In genomic region chr2:39494784-39495251, GRCh38 we compare ENCODE assay signal across 8 cellular contexts. TPM values are rescaled to one million over a fixed set of nuclear protein-coding genes. Genes with fewer than 3 reads are reported as not detected.
DNase-seq lines count a peak whose midpoint lies in the region; ATAC-seq and TF ChIP-seq lines count a peak whose summit lies in the region.

No MANE protein-coding gene starts in this region.

- no CpG with 5 or more reads among the region's 6 CpGs for whole genome bisulfite sequencing in IMR-90 (ENCODE audit: extremely low coverage in 2 of 2, insufficient read length in 1 of 2), 2 experiments

- peak overlapping the region; percentile 73 for H3K27ac Mint-ChIP-seq in stimulated activated naive CD8-positive, alpha-beta T cell treated with anti-CD3 and anti-CD28 coated beads, Interleukin-15, Interleukin-2, amounts not matched to agents 100 ng/mL and 50 ng/mL, for 24 hours

- intact Hi-C loops in IMR-90 (cut with micrococcal nuclease) = no loop called here

- in situ Hi-C loops in IMR-90 (cut with MboI; ENCODE audit: low sequenced_read_pairs) = no loop called here
- in situ Hi-C loops in HAP-1 (cut with MboI; ENCODE audit: low sequenced_read_pairs) = no loop called here

- H3K36me3 Mint-ChIP-seq in stimulated activated naive CD8-positive, alpha-beta T cell treated with anti-CD3 and anti-CD28 coated beads, Interleukin-15, Interleukin-2, amounts not matched to agents 100 ng/mL and 50 ng/mL, for 24 hours (ENCODE audit: low read depth) = peaks cover 3% of the 10 kb centered on the region

- TF ChIP-seq CTCF in GM12864 (IDR thresholded peaks at IDR 0.05; ENCODE audit: low read depth, low read length, missing control alignments) = no peak
- TF ChIP-seq CTCF in IMR-90 (conservative IDR thresholded peaks at IDR 0.05; ENCODE audit: low read depth, low read length) = no peak
- TF ChIP-seq CTCF in fibroblast of pulmonary artery (IDR thresholded peaks at IDR 0.05; ENCODE audit: low read length, missing control alignments) = no peak

- H2AFZ ChIP-seq in IMR-90 (replicated peaks; ENCODE audit: low read length, poor library complexity) = peak overlapping the region; percentile 64

- peak overlapping the region; percentile 19; the same call in 1 of the 2 replicates for H3K56ac ChIP-seq in IMR-90 (ENCODE audit: extremely low read depth, insufficient read depth, low read length)

- H3K9me3 ChIP-seq in IMR-90 (ENCODE audit: control insufficient read depth, insufficient read depth, low read length) (no peaks in the 10 kb centered on the region), HAP-1 (no peaks in the 10 kb centered on the region)

- dilution Hi-C loops in IMR-90 (cut with HindIII; ENCODE audit: low sequenced_read_pairs, unreplicated experiment) = no loop called here

- peaks cover 5 to 9% of the 10 kb centered on the region in 2 experiments; a peak in 3 of 4 replicates for H3K79me1 ChIP-seq in IMR-90 (ENCODE audit: low read depth in 1 of 2, low read length in 2 of 2)

- peak overlapping the region; percentile 40; the same call in 1 of the 2 replicates for H2AK5ac ChIP-seq in IMR-90 (ENCODE audit: low read depth, low read length)

- CTCF ChIA-PET in IMR-90 (lab: Yijun Ruan, JAX) = interaction anchor here (0.6 to 1.1 kb wide), 3 partner anchors 25 to 1991 kb away, joined by 3 to 9 read pairs (median 4); no protein-coding TSS in a partner anchor

- H4K20me1 ChIP-seq in IMR-90 (ENCODE audit: insufficient read depth, low read length) = no peaks in the 10 kb centered on the region

- DNase-seq in GM12864 (ENCODE audit: low read depth) = peak; percentile 77
- peak; percentile 98 for DNase-seq in IMR-90
- peak; percentile 97 for DNase-seq in fibroblast of pulmonary artery (ENCODE audit: low read depth)
- no peak for DNase-seq in HAP-1 (ENCODE audit: low spot score in 2 of 2)
- no peak for DNase-seq in AML-193 (lab: John Stamatoyannopoulos, UW)
- no peak for DNase-seq in SW480 (ENCODE audit: low spot score)

- no TSS peak for BruUV-seq in IMR-90 (replicated peaks; lab: Mats Ljungman, UMichigan)

- H3K4me1 ChIP-seq in IMR-90 (ENCODE audit: control insufficient read depth, insufficient read depth, low read length) (peaks cover 13% of the 10 kb centered on the region), HAP-1 (no peaks in the 10 kb centered on the region)

- H2BK20ac ChIP-seq in IMR-90 (ENCODE audit: low read depth, low read length) = peak overlapping the region; percentile 76

- POLR2A ChIA-PET in IMR-90 (lab: Charles Lee; ENCODE audit: unreplicated experiment) = no interaction called here

- H3K9me1 ChIP-seq in IMR-90 (ENCODE audit: insufficient read depth, low read length) = peaks cover 6% of the 10 kb centered on the region; the same call in 1 of the 2 replicates

- no peak for TF ChIP-seq POLR2A in IMR-90 (IDR thresholded peaks at IDR 0.05; ENCODE audit: low read depth, low read length)

- 0 out of 2 replicates have a peak overlapping the region, but pooled peaks have one; percentile 0 for H4K5ac ChIP-seq in IMR-90 (ENCODE audit: low read depth, low read length)

- H3K9me3 Mint-ChIP-seq in stimulated activated naive CD8-positive, alpha-beta T cell treated with anti-CD3 and anti-CD28 coated beads, Interleukin-15, Interleukin-2, amounts not matched to agents 100 ng/mL and 50 ng/mL, for 24 hours = peaks cover 9% of the 10 kb centered on the region

- H3K36me3 ChIP-seq in IMR-90 (ENCODE audit: control insufficient read depth, insufficient read depth, low read length) = no peaks in the 10 kb centered on the region
- H3K36me3 ChIP-seq in HAP-1 (replicated peaks) = no peaks in the 10 kb centered on the region; the same call in 1 of the 2 replicates

- H3K14ac ChIP-seq in IMR-90 (replicated peaks; ENCODE audit: low read depth, low read length) = peak overlapping the region; percentile 6

- H2AK9ac ChIP-seq in IMR-90 (replicated peaks; ENCODE audit: low read depth, low read length, poor library complexity) = no peak overlapping the region

- peaks cover 3% of the 10 kb centered on the region for H3K27me3 Mint-ChIP-seq in stimulated activated naive CD8-positive, alpha-beta T cell treated with anti-CD3 and anti-CD28 coated beads, Interleukin-15, Interleukin-2, amounts not matched to agents 100 ng/mL and 50 ng/mL, for 24 hours

- H3K9ac ChIP-seq in IMR-90 (ENCODE audit: low read depth, low read length) = no peak overlapping the region

- H3K4me3 Mint-ChIP-seq in stimulated activated naive CD8-positive, alpha-beta T cell treated with anti-CD3 and anti-CD28 coated beads, Interleukin-15, Interleukin-2, amounts not matched to agents 100 ng/mL and 50 ng/mL, for 24 hours = no peak overlapping the region

- no peaks in the 10 kb centered on the region for H3K27me3 ChIP-seq in IMR-90 (ENCODE audit: control insufficient read depth, insufficient read depth, low read length)
- no peaks in the 10 kb centered on the region for H3K27me3 ChIP-seq in HAP-1 (ENCODE audit: low read depth)

- 0 out of 2 replicates have a peak overlapping the region, but pooled peaks have one; percentile 14 for H3K18ac ChIP-seq in IMR-90 (ENCODE audit: low read depth, low read length)

- peak overlapping the region; percentile 78 for H2BK120ac ChIP-seq in IMR-90 (ENCODE audit: low read depth, low read length)

- no peak overlapping the region for H3K4me3 ChIP-seq in GM12864 (ENCODE audit: low read depth, low read length)
- H3K4me3 ChIP-seq in IMR-90 (ENCODE audit: insufficient read depth, low read depth, low read length) = no peak overlapping the region
- H3K4me3 ChIP-seq in fibroblast of pulmonary artery (replicated peaks; ENCODE audit: low read depth, low read length) = no peak overlapping the region
- H3K4me3 ChIP-seq in HAP-1 = no peak overlapping the region

- H4K91ac ChIP-seq in IMR-90 (ENCODE audit: insufficient read depth, low read depth, low read length) = peak overlapping the region; percentile 2; the same call in 1 of the 2 replicates

- TF ChIP-seq RAD21 in IMR-90 (IDR thresholded peaks at IDR 0.05; ENCODE audit: low read length) = no peak; the same call in 1 of the 2 replicates

- peaks cover 63% of the 10 kb centered on the region for H3K4me1 Mint-ChIP-seq in stimulated activated naive CD8-positive, alpha-beta T cell treated with anti-CD3 and anti-CD28 coated beads, Interleukin-15, Interleukin-2, amounts not matched to agents 100 ng/mL and 50 ng/mL, for 24 hours (ENCODE audit: low read depth)

- ATAC-seq in GM21717 (IDR thresholded peaks at IDR 0.05; ENCODE audit: unreplicated experiment) (peak; percentile 80), IMR-90 (ENCODE audit: low read depth) (peak; percentile 83)

- peak overlapping the region; percentile 70 for H3K4ac ChIP-seq in IMR-90 (ENCODE audit: low read depth, low read length)

- no peak overlapping the region; the same call in 1 of the 2 replicates for H3K4me2 ChIP-seq in IMR-90 (ENCODE audit: low read depth, low read length)

- peak overlapping the region; percentile 54 for H2BK5ac ChIP-seq in IMR-90 (ENCODE audit: low read depth, low read length, poor library complexity, severe bottlenecking)

- H2BK15ac ChIP-seq in IMR-90 (ENCODE audit: low read depth, low read length) = peak overlapping the region; percentile 1; the same call in 1 of the 3 replicates

- H3K27ac ChIP-seq in IMR-90 (ENCODE audit: insufficient read depth, low read length) = peak overlapping the region; percentile 11

- no peak overlapping the region for H3K23ac ChIP-seq in IMR-90 (ENCODE audit: low read depth, low read length)

- H4K8ac ChIP-seq in IMR-90 (ENCODE audit: low read depth in 2 of 2, low read length in 2 of 2) = peak overlapping the region in 1 of 2 experiments; percentile 0; a peak in 2 of 4 replicates

TF ChIP-seq in IMR-90, 13 proteins besides CTCF, POLR2A, EP300 and RAD21:
- TF ChIP-seq SMC3 (IDR thresholded peaks at IDR 0.05; ENCODE audit: low read depth, low read length) = peak; percentile 12; the same call in 1 of the 2 replicates
- no peak for TF ChIP-seq NFE2L2 (IDR thresholded peaks at IDR 0.05; ENCODE audit: low read depth, low read length)
- TF ChIP-seq USF2 (IDR thresholded peaks at IDR 0.05; ENCODE audit: low read depth, low read length) = no peak
- TF ChIP-seq CHD1 (IDR thresholded peaks at IDR 0.05; ENCODE audit: low read depth, low read length) = no peak
- TF ChIP-seq BHLHE40 (IDR thresholded peaks at IDR 0.05; ENCODE audit: low read depth, low read length) = peak; percentile 68
- TF ChIP-seq FOS (IDR thresholded peaks at IDR 0.05; ENCODE audit: low read depth, low read length) = peak; percentile 56
- TF ChIP-seq RFX5 (IDR thresholded peaks at IDR 0.05; ENCODE audit: low read depth, low read length) = no peak
- TF ChIP-seq RCOR1 (IDR thresholded peaks at IDR 0.05; ENCODE audit: insufficient replicate concordance, low read length) = peak; percentile 73
- TF ChIP-seq MXI1 (IDR thresholded peaks at IDR 0.05; ENCODE audit: borderline replicate concordance, low read depth, low read length) = no peak
- TF ChIP-seq MAZ (IDR thresholded peaks at IDR 0.05; ENCODE audit: borderline replicate concordance, low read depth, low read length) = peak; percentile 91
- peak; percentile 82 for TF ChIP-seq CEBPB (IDR thresholded peaks at IDR 0.05; ENCODE audit: low read depth, low read length)
- no peak for TF ChIP-seq ELK1 (IDR thresholded peaks at IDR 0.05; ENCODE audit: borderline replicate concordance, low read depth, low read length)
- no peak for TF ChIP-seq MAFK (IDR thresholded peaks at IDR 0.05; ENCODE audit: low read depth, low read length)

RNA-seq across cellular contexts. Expression of gene MAP4K3, which starts 57.7 kb away (rescaled TPM):
- total RNA-seq in IMR-90 (2012; rRNA removed) = 32.6 and 48.3 TPM in 2 replicates
- 12.2 and 13.2 TPM in 2 replicates for polyA plus RNA-seq in IMR-90 (2012; rRNA removed)
- polyA plus RNA-seq in IMR-90 (2012; cell fraction: cytosol; rRNA removed) = 2.0 and 2.7 TPM in 2 replicates
- polyA plus RNA-seq in IMR-90 (2012; cell fraction: nucleus; rRNA removed; ENCODE audit: low replicate concordance) = 5.4 and 33.0 TPM in 2 replicates

Comparison
In these comparisons a context has a peak if more than half of its experiments do, and no peak if none do; other contexts are left out.
1. DNase-seq: peak in GM12864 (single experiment), IMR-90 (single experiment) and fibroblast of pulmonary artery (single experiment); none in HAP-1 (0 of 2), AML-193 (0 of 2) and SW480 (single experiment).